ENCODE assay signal across 19 cellular contexts in the genomic region with DNA sequence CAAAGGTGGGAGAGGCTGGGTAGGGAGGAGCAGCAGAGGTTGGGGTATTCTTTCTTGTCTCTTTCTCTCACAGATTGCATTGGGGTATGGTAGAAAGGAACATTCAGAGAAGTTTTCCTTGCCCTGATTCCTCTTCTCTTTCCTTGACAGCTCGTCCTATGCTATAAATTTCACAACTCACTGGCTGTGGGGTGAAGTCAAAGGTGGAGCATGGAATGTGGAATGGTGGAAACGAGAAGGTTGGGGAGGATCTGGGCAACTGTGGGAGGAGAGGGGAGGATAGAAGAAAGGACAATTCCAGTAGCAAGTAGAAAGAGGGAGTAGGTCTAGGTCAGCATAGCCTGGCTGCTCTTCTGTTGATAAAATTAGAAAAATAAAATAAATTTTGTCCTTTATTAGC.
"Had no signal": no experiment of that assay in that cellular context is flagged by ENCODE, and none has a peak within 500 bp of the region (broad histone marks: within the 10 kb centered on the region; RNA-seq: fewer than 3 reads in every experiment).

No MANE protein-coding gene starts in this region.

- H3K9me3 Mint-ChIP-seq: memory B cell; natural killer cell treated with Interleukin-12 subunit alpha and Interleukin-12 subunit beta and Interleukin-15 and Interleukin-18, amount 100 ng/mL, for 72 hours; stimulated activated naive B cell treated with anti-CD40 and anti-IgM and Interleukin-4, amounts not matched to agents 10 μg/mL and 1 μg/mL and 100 μg/mL, for 72 hours; stimulated activated naive CD8-positive, alpha-beta T cell treated with anti-CD3 and anti-CD28 coated beads, Interleukin-15, amount 100 ng/mL, for 72 hours had no signal

- DNase-seq: cerebellar nuclear complex; colonic mucosa; dermis blood vessel endothelial cell; esophagus squamous epithelium; kidney; left ventricle myocardium inferior; lower lobe of right lung; midbrain; retina; stimulated activated CD4-positive, alpha-beta T cell treated with anti-CD3 and anti-CD28 coated beads, Interleukin-2, amount 100 ng/mL, for 24 hours; stimulated activated CD4-positive, alpha-beta T cell treated with anti-CD3 and anti-CD28 coated beads, Interleukin-4, amount 100 ng/mL, for 4 hours; stimulated activated naive B cell treated with anti-CD40 and anti-IgM and Interleukin-4, amounts not matched to agents 10 μg/mL and 1 μg/mL and 100 μg/mL, for 72 hours; stimulated activated naive CD8-positive, alpha-beta T cell treated with anti-CD3 and anti-CD28 coated beads, Interleukin-15, amount 100 ng/mL, for 72 hours; testis had no signal

- H3K36me3 Mint-ChIP-seq: memory B cell; natural killer cell treated with Interleukin-12 subunit alpha and Interleukin-12 subunit beta and Interleukin-15 and Interleukin-18, amount 100 ng/mL, for 72 hours; stimulated activated naive B cell treated with anti-CD40 and anti-IgM and Interleukin-4, amounts not matched to agents 10 μg/mL and 1 μg/mL and 100 μg/mL, for 72 hours had no signal

- H3K36me3 ChIP-seq: colonic mucosa, esophagus squamous epithelium, left ventricle myocardium inferior, lower lobe of right lung, prostate gland, tibial nerve had no signal

- ATAC-seq: lower lobe of right lung; natural killer cell treated with Interleukin-12 subunit alpha and Interleukin-12 subunit beta and Interleukin-15 and Interleukin-18, amount 100 ng/mL, for 72 hours; sciatic nerve; stimulated activated naive B cell treated with anti-CD40 and anti-IgM and Interleukin-4, amounts not matched to agents 10 μg/mL and 1 μg/mL and 100 μg/mL, for 72 hours; stimulated activated naive CD8-positive, alpha-beta T cell treated with anti-CD3 and anti-CD28 coated beads, Interleukin-15, amount 100 ng/mL, for 72 hours had no signal

- H3K4me3 Mint-ChIP-seq: memory B cell; natural killer cell treated with Interleukin-12 subunit alpha and Interleukin-12 subunit beta and Interleukin-15 and Interleukin-18, amount 100 ng/mL, for 72 hours; stimulated activated naive B cell treated with anti-CD40 and anti-IgM and Interleukin-4, amounts not matched to agents 10 μg/mL and 1 μg/mL and 100 μg/mL, for 72 hours; stimulated activated naive CD8-positive, alpha-beta T cell treated with anti-CD3 and anti-CD28 coated beads, Interleukin-15, amount 100 ng/mL, for 72 hours had no signal

- H3K4me1 Mint-ChIP-seq: stimulated activated naive B cell treated with anti-CD40 and anti-IgM and Interleukin-4, amounts not matched to agents 10 μg/mL and 1 μg/mL and 100 μg/mL, for 72 hours; stimulated activated naive CD8-positive, alpha-beta T cell treated with anti-CD3 and anti-CD28 coated beads, Interleukin-15, amount 100 ng/mL, for 72 hours had no signal

- H3K27ac Mint-ChIP-seq: memory B cell; natural killer cell treated with Interleukin-12 subunit alpha and Interleukin-12 subunit beta and Interleukin-15 and Interleukin-18, amount 100 ng/mL, for 72 hours; stimulated activated naive B cell treated with anti-CD40 and anti-IgM and Interleukin-4, amounts not matched to agents 10 μg/mL and 1 μg/mL and 100 μg/mL, for 72 hours; stimulated activated naive CD8-positive, alpha-beta T cell treated with anti-CD3 and anti-CD28 coated beads, Interleukin-15, amount 100 ng/mL, for 72 hours had no signal

- H3K27me3 ChIP-seq: colonic mucosa, testis, tibial nerve had no signal

- H3K4me3 ChIP-seq: colonic mucosa, esophagus squamous epithelium, left ventricle myocardium inferior, lower lobe of right lung, prostate gland, testis, tibial nerve had no signal
